Comparison of ENCODE assay signal across 13 cellular contexts in genomic region chr16:2560131-2560797, GRCh38. TPM values are rescaled to one million over a fixed set of nuclear protein-coding genes. Genes with fewer than 3 reads are reported as not detected.
DNase-seq lines count a peak whose midpoint lies in the region; ATAC-seq and TF ChIP-seq lines count a peak whose summit lies in the region.
"Not testable (repeated sequence)": the region's sequence is repeated elsewhere in the genome, so short reads cannot be mapped to it uniquely, and the experiment has no call there.
"Had no signal": no experiment of that assay in that cellular context is flagged by ENCODE, and none has a peak within 500 bp of the region (broad histone marks: within the 10 kb centered on the region; RNA-seq: fewer than 3 reads in every experiment).

No MANE protein-coding gene starts in this region.

- not testable (repeated sequence) for TF ChIP-seq CTCF in CD14-positive monocyte (IDR thresholded peaks at IDR 0.05); left lung (IDR thresholded peaks at IDR 0.05)

- peak overlapping the region in 1 of 2 donors; percentile 50 for H3K27ac ChIP-seq in left lung

- H3K27ac Mint-ChIP-seq in CD14-positive monocyte; stimulated activated naive B cell treated with anti-CD40 and anti-IgM and Interleukin-4, amounts not matched to agents 10 μg/mL and 1 μg/mL and 100 μg/mL, for 72 hours: not testable (repeated sequence)

- not testable (repeated sequence) for H3K9me3 Mint-ChIP-seq in CD14-positive monocyte; stimulated activated naive B cell treated with anti-CD40 and anti-IgM and Interleukin-4, amounts not matched to agents 10 μg/mL and 1 μg/mL and 100 μg/mL, for 72 hours

- H3K36me3 Mint-ChIP-seq in CD14-positive monocyte; stimulated activated naive B cell treated with anti-CD40 and anti-IgM and Interleukin-4, amounts not matched to agents 10 μg/mL and 1 μg/mL and 100 μg/mL, for 72 hours: not testable (repeated sequence)

- not testable (repeated sequence) for H3K9me3 ChIP-seq in left lung

- H3K4me3 ChIP-seq in left lung, result not testable (repeated sequence)

- peak; percentile 51 for DNase-seq in CD14-positive monocyte (ENCODE audit: low spot score)
- not testable (repeated sequence) for DNase-seq in left lung
- peak; percentile 51 for DNase-seq in stimulated activated naive B cell treated with anti-CD40 and anti-IgM and Interleukin-4, amounts not matched to agents 10 μg/mL and 1 μg/mL and 100 μg/mL, for 72 hours

- not testable (repeated sequence) for H3K4me1 Mint-ChIP-seq in CD14-positive monocyte; stimulated activated naive B cell treated with anti-CD40 and anti-IgM and Interleukin-4, amounts not matched to agents 10 μg/mL and 1 μg/mL and 100 μg/mL, for 72 hours

- not testable (repeated sequence) for H3K4me3 Mint-ChIP-seq in CD14-positive monocyte; stimulated activated naive B cell treated with anti-CD40 and anti-IgM and Interleukin-4, amounts not matched to agents 10 μg/mL and 1 μg/mL and 100 μg/mL, for 72 hours

- not testable (repeated sequence) for H3K4me1 ChIP-seq in left lung

- peak; percentile 58 for ATAC-seq in GM18907 (IDR thresholded peaks at IDR 0.05; ENCODE audit: unreplicated experiment)
- peak; percentile 53 for ATAC-seq in GM21529 (IDR thresholded peaks at IDR 0.05; ENCODE audit: unreplicated experiment)
- peak; percentile 59 for ATAC-seq in HG02973 (IDR thresholded peaks at IDR 0.05; ENCODE audit: unreplicated experiment)
- peak; percentile 55 for ATAC-seq in HG03460 (IDR thresholded peaks at IDR 0.05; ENCODE audit: unreplicated experiment)
- ATAC-seq in activated CD4-positive, CD25-positive, alpha-beta regulatory T cell treated with anti-CD3 and anti-CD28 coated beads, Interleukin-2, amount 50 U/mL, for 24 hours, result peak; percentile 14 to 17
- ATAC-seq in left lung, result peak; percentile 67
- peak; percentile 87 to 88 for ATAC-seq in stimulated activated naive B cell treated with anti-CD40 and anti-IgM and Interleukin-4, amounts not matched to agents 10 μg/mL and 1 μg/mL and 100 μg/mL, for 72 hours (replicated peaks)

- not testable (repeated sequence) for H3K27me3 ChIP-seq in left lung

- intact Hi-C loops in CD14-positive monocyte (cut with micrococcal nuclease); left lung (cut with DNase I): not testable (repeated sequence)

- not testable (repeated sequence) for H3K27me3 Mint-ChIP-seq in CD14-positive monocyte (ENCODE audit: low read depth in 3 of 3); stimulated activated naive B cell treated with anti-CD40 and anti-IgM and Interleukin-4, amounts not matched to agents 10 μg/mL and 1 μg/mL and 100 μg/mL, for 72 hours

- not testable (repeated sequence) for H3K36me3 ChIP-seq in left lung

RNA-seq across cellular contexts. Expression of gene PDPK1, which starts 22.4 kb away (rescaled TPM):
- 10 to 100 TPM; 35.6 to 38.6 TPM for polyA plus RNA-seq in CD14-positive monocyte
- 10 to 100 TPM; 56.4 to 64.8 TPM for total RNA-seq in left lung

RNA-seq across cellular contexts. Expression of gene CEMP1, which starts 29.1 kb away (rescaled TPM):
- polyA plus RNA-seq in CD14-positive monocyte, result under 1 TPM in 1 of 2 donors, not detected in 1; 0.56 TPM
- total RNA-seq in left lung, result 1 to 10 TPM in 1 of 2 donors, under 1 TPM in 1; 0.45 to 1.1 TPM
- total RNA-seq: A673; activated CD8-positive, alpha-beta T cell treated with anti-CD3 and anti-CD28 coated beads, Interleukin-2, amount 10 ng/mL, durations not matched to agents 7 days and 5 days; dermis microvascular lymphatic vessel endothelial cell; HFFc6; skeletal muscle tissue had no signal

RNA-seq across cellular contexts. Expression of gene AMDHD2, which starts 40.1 kb away (rescaled TPM):
- 1 to 10 TPM; 6.9 to 8.4 TPM for polyA plus RNA-seq in CD14-positive monocyte
- total RNA-seq in left lung, result 10 to 100 TPM; 45.5 to 62.4 TPM

RNA-seq across cellular contexts. Expression of gene ATP6V0C, which starts 46.5 kb away (rescaled TPM):
- 100 to 1,000 TPM; 176 to 187 TPM for polyA plus RNA-seq in CD14-positive monocyte
- 100 to 1,000 TPM; 296 to 333 TPM for total RNA-seq in left lung

Comparison
In these comparisons a context has a peak if more than half of its experiments do, and no peak if none do; other contexts are left out.
1. ATAC-seq: peak in every context shown above with its lines; median percentile 88 in stimulated activated naive B cell treated with anti-CD40 and anti-IgM and Interleukin-4, amounts not matched to agents 10 μg/mL and 1 μg/mL and 100 μg/mL, for 72 hours; 67 in left lung; 59 in HG02973; 58 in GM18907; 55 in HG03460; 53 in GM21529; 16 in activated CD4-positive, CD25-positive, alpha-beta regulatory T cell treated with anti-CD3 and anti-CD28 coated beads, Interleukin-2, amount 50 U/mL, for 24 hours.